Comparison of ENCODE assay signal across 1 cellular context in the genomic region with DNA sequence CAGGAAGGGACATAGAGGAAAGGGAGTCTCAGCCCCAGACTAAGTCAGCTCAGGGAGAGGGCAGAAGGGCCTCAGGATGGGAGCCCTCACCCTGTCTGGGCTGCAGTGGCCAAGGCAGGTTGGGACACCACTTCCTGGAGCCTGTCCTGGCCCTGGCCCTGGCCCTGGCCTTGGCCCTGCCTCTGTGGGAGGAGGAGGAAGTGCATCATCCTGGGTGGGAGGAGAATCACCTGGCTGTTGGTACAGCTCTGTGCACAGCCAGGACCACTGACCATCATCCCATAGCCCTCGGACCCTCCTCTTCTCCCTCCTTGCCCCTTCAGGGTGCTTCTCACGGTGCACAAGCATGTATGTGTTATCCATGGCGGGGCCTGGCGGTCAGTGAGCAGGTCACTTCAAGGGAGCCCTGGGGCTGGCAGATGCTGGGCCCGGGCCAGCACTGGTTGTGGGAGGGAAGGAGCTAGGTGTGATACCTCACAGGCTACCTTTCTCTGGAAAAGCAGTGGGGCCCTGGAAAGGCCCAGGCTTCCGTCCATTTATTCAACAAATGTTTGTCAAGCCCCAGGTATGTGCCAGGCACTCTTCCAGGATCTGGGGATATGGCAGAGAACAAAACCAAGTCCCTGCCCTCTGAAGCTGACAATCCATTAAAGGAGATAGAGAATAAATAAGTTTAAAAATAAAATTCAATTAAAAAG.
TF ChIP-seq lines count a peak whose summit lies in the region.

No MANE protein-coding gene starts in this region.

TF ChIP-seq in HepG2, 621 proteins besides CTCF, POLR2A, EP300 and RAD21 (continued from another document and continues in another):
- TF ChIP-seq, protein P1, sequence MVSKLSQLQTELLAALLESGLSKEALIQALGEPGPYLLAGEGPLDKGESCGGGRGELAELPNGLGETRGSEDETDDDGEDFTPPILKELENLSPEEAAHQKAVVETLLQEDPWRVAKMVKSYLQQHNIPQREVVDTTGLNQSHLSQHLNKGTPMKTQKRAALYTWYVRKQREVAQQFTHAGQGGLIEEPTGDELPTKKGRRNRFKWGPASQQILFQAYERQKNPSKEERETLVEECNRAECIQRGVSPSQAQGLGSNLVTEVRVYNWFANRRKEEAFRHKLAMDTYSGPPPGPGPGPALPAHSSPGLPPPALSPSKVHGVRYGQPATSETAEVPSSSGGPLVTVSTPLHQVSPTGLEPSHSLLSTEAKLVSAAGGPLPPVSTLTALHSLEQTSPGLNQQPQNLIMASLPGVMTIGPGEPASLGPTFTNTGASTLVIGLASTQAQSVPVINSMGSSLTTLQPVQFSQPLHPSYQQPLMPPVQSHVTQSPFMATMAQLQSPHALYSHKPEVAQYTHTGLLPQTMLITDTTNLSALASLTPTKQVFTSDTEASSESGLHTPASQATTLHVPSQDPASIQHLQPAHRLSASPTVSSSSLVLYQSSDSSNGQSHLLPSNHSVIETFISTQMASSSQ (IDR thresholded peaks at IDR 0.05; ENCODE audit: low read depth): no peak
- TF ChIP-seq, protein P1 (CRISPR knock-in tag; IDR thresholded peaks at IDR 0.05; ENCODE audit: borderline replicate concordance): peak; percentile 54; the same call in 1 of the 2 replicates
- TF ChIP-seq RARA (CRISPR knock-in tag; IDR thresholded peaks at IDR 0.05): peak; percentile 96
- TF ChIP-seq RELA (CRISPR knock-in tag; IDR thresholded peaks at IDR 0.05): no peak
- no peak for TF ChIP-seq NR2F2 (IDR thresholded peaks at IDR 0.05; ENCODE audit: borderline replicate concordance, low read depth)
- no peak for TF ChIP-seq SRF (IDR thresholded peaks at IDR 0.05; ENCODE audit: low read depth, low read length)
- TF ChIP-seq ZNF790 (CRISPR knock-in tag; IDR thresholded peaks at IDR 0.05; ENCODE audit: borderline replicate concordance): no peak
- TF ChIP-seq ZNF780A (CRISPR knock-in tag; IDR thresholded peaks at IDR 0.05): no peak
- peak; percentile 81 for TF ChIP-seq ELF1 (CRISPR knock-in tag; IDR thresholded peaks at IDR 0.05)
- TF ChIP-seq SNRNP70 (IDR thresholded peaks at IDR 0.05; ENCODE audit: low read depth, low read length): no peak
- peak; percentile 68 for TF ChIP-seq JUND (CRISPR knock-in tag; IDR thresholded peaks at IDR 0.05)
- TF ChIP-seq, protein P2, sequence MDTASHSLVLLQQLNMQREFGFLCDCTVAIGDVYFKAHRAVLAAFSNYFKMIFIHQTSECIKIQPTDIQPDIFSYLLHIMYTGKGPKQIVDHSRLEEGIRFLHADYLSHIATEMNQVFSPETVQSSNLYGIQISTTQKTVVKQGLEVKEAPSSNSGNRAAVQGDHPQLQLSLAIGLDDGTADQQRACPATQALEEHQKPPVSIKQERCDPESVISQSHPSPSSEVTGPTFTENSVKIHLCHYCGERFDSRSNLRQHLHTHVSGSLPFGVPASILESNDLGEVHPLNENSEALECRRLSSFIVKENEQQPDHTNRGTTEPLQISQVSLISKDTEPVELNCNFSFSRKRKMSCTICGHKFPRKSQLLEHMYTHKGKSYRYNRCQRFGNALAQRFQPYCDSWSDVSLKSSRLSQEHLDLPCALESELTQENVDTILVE (CRISPR knock-in tag; IDR thresholded peaks at IDR 0.05): no peak
- TF ChIP-seq ZSCAN21 (CRISPR knock-in tag; IDR thresholded peaks at IDR 0.05; ENCODE audit: borderline replicate concordance): 0 out of 2 replicates have a peak, but pooled peaks have one; percentile 51
- TF ChIP-seq ZSCAN22 (CRISPR knock-in tag; IDR thresholded peaks at IDR 0.05): no peak
- no peak for TF ChIP-seq TP53 (CRISPR knock-in tag; conservative IDR thresholded peaks at IDR 0.05)
- TF ChIP-seq HNRNPH1 (optimal IDR thresholded peaks at IDR 0.05; ENCODE audit: low read depth, low read length): no peak
- peak; percentile 54; the same call in 1 of the 2 replicates for TF ChIP-seq ARNT2 (CRISPR knock-in tag; IDR thresholded peaks at IDR 0.05; ENCODE audit: low read depth)
- TF ChIP-seq ZNF747 (CRISPR knock-in tag; IDR thresholded peaks at IDR 0.05; ENCODE audit: borderline replicate concordance): peak; percentile 77; the same call in 1 of the 2 replicates
- no peak for TF ChIP-seq HMGA1 (CRISPR knock-in tag; conservative IDR thresholded peaks at IDR 0.05)
- TF ChIP-seq ZNF432 (CRISPR knock-in tag; IDR thresholded peaks at IDR 0.05; ENCODE audit: borderline replicate concordance): no peak
- TF ChIP-seq IKZF4 (CRISPR knock-in tag; IDR thresholded peaks at IDR 0.05; ENCODE audit: borderline replicate concordance, low read depth, not compliant biosample characterization): no peak
- no peak for TF ChIP-seq BHLHE40 (IDR thresholded peaks at IDR 0.05; ENCODE audit: low read length)
- TF ChIP-seq, protein P3, sequence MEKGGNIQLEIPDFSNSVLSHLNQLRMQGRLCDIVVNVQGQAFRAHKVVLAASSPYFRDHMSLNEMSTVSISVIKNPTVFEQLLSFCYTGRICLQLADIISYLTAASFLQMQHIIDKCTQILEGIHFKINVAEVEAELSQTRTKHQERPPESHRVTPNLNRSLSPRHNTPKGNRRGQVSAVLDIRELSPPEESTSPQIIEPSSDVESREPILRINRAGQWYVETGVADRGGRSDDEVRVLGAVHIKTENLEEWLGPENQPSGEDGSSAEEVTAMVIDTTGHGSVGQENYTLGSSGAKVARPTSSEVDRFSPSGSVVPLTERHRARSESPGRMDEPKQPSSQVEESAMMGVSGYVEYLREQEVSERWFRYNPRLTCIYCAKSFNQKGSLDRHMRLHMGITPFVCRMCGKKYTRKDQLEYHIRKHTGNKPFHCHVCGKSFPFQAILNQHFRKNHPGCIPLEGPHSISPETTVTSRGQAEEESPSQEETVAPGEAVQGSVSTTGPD (CRISPR knock-in tag; IDR thresholded peaks at IDR 0.05): no peak
- TF ChIP-seq, protein P4, sequence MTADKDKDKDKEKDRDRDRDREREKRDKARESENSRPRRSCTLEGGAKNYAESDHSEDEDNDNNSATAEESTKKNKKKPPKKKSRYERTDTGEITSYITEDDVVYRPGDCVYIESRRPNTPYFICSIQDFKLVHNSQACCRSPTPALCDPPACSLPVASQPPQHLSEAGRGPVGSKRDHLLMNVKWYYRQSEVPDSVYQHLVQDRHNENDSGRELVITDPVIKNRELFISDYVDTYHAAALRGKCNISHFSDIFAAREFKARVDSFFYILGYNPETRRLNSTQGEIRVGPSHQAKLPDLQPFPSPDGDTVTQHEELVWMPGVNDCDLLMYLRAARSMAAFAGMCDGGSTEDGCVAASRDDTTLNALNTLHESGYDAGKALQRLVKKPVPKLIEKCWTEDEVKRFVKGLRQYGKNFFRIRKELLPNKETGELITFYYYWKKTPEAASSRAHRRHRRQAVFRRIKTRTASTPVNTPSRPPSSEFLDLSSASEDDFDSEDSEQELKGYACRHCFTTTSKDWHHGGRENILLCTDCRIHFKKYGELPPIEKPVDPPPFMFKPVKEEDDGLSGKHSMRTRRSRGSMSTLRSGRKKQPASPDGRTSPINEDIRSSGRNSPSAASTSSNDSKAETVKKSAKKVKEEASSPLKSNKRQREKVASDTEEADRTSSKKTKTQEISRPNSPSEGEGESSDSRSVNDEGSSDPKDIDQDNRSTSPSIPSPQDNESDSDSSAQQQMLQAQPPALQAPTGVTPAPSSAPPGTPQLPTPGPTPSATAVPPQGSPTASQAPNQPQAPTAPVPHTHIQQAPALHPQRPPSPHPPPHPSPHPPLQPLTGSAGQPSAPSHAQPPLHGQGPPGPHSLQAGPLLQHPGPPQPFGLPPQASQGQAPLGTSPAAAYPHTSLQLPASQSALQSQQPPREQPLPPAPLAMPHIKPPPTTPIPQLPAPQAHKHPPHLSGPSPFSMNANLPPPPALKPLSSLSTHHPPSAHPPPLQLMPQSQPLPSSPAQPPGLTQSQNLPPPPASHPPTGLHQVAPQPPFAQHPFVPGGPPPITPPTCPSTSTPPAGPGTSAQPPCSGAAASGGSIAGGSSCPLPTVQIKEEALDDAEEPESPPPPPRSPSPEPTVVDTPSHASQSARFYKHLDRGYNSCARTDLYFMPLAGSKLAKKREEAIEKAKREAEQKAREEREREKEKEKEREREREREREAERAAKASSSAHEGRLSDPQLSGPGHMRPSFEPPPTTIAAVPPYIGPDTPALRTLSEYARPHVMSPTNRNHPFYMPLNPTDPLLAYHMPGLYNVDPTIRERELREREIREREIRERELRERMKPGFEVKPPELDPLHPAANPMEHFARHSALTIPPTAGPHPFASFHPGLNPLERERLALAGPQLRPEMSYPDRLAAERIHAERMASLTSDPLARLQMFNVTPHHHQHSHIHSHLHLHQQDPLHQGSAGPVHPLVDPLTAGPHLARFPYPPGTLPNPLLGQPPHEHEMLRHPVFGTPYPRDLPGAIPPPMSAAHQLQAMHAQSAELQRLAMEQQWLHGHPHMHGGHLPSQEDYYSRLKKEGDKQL (CRISPR knock-in tag; IDR thresholded peaks at IDR 0.05; ENCODE audit: low read depth): no peak
- peak; percentile 13 for TF ChIP-seq PHF5A (CRISPR knock-in tag; IDR thresholded peaks at IDR 0.05; ENCODE audit: low read depth, unreplicated experiment)
- TF ChIP-seq TAF1 (CRISPR knock-in tag; IDR thresholded peaks at IDR 0.05): peak; percentile 41; the same call in 1 of the 2 replicates
- TF ChIP-seq, protein P5, sequence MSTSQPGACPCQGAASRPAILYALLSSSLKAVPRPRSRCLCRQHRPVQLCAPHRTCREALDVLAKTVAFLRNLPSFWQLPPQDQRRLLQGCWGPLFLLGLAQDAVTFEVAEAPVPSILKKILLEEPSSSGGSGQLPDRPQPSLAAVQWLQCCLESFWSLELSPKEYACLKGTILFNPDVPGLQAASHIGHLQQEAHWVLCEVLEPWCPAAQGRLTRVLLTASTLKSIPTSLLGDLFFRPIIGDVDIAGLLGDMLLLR (CRISPR knock-in tag; IDR thresholded peaks at IDR 0.05): no peak
- no peak for TF ChIP-seq JARID2 (CRISPR knock-in tag; IDR thresholded peaks at IDR 0.05; ENCODE audit: insufficient replicate concordance)
- TF ChIP-seq CREM (IDR thresholded peaks at IDR 0.05): 0 out of 2 replicates have a peak, but pooled peaks have one; percentile 16
- TF ChIP-seq CREM (CRISPR knock-in tag; IDR thresholded peaks at IDR 0.05): no peak
- no peak for TF ChIP-seq GATA4 (IDR thresholded peaks at IDR 0.05; ENCODE audit: borderline replicate concordance, low read depth)
- TF ChIP-seq, protein P6, sequence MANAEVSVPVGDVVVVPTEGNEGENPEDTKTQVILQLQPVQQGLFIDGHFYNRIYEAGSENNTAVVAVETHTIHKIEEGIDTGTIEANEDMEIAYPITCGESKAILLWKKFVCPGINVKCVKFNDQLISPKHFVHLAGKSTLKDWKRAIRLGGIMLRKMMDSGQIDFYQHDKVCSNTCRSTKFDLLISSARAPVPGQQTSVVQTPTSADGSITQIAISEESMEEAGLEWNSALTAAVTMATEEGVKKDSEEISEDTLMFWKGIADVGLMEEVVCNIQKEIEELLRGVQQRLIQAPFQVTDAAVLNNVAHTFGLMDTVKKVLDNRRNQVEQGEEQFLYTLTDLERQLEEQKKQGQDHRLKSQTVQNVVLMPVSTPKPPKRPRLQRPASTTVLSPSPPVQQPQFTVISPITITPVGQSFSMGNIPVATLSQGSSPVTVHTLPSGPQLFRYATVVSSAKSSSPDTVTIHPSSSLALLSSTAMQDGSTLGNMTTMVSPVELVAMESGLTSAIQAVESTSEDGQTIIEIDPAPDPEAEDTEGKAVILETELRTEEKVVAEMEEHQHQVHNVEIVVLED (CRISPR knock-in tag; IDR thresholded peaks at IDR 0.05; ENCODE audit: borderline replicate concordance): no peak
- no peak for TF ChIP-seq TMF1 (CRISPR knock-in tag; IDR thresholded peaks at IDR 0.05; ENCODE audit: low read depth)
- no peak for TF ChIP-seq ZNF33B (CRISPR knock-in tag; IDR thresholded peaks at IDR 0.05)
- no peak for TF ChIP-seq SATB2 (CRISPR knock-in tag; IDR thresholded peaks at IDR 0.05)
- TF ChIP-seq ZNF44 (CRISPR knock-in tag; IDR thresholded peaks at IDR 0.05): no peak
- TF ChIP-seq SMARCC2 (IDR thresholded peaks at IDR 0.05): no peak
- no peak for TF ChIP-seq SMARCE1 (IDR thresholded peaks at IDR 0.05; ENCODE audit: borderline replicate concordance)
- TF ChIP-seq NRL (CRISPR knock-in tag; IDR thresholded peaks at IDR 0.05; ENCODE audit: borderline replicate concordance): peak; percentile 53; the same call in 1 of the 2 replicates
- TF ChIP-seq HOXA9 (CRISPR knock-in tag; IDR thresholded peaks at IDR 0.05; ENCODE audit: borderline replicate concordance): no peak
- TF ChIP-seq ARID2 (CRISPR knock-in tag; IDR thresholded peaks at IDR 0.05; ENCODE audit: borderline replicate concordance): no peak
- TF ChIP-seq ZNF329 (CRISPR knock-in tag; IDR thresholded peaks at IDR 0.05; ENCODE audit: low read depth): no peak
- TF ChIP-seq, protein P7, sequence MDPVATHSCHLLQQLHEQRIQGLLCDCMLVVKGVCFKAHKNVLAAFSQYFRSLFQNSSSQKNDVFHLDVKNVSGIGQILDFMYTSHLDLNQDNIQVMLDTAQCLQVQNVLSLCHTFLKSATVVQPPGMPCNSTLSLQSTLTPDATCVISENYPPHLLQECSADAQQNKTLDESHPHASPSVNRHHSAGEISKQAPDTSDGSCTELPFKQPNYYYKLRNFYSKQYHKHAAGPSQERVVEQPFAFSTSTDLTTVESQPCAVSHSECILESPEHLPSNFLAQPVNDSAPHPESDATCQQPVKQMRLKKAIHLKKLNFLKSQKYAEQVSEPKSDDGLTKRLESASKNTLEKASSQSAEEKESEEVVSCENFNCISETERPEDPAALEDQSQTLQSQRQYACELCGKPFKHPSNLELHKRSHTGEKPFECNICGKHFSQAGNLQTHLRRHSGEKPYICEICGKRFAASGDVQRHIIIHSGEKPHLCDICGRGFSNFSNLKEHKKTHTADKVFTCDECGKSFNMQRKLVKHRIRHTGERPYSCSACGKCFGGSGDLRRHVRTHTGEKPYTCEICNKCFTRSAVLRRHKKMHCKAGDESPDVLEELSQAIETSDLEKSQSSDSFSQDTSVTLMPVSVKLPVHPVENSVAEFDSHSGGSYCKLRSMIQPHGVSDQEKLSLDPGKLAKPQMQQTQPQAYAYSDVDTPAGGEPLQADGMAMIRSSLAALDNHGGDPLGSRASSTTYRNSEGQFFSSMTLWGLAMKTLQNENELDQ (CRISPR knock-in tag; IDR thresholded peaks at IDR 0.05; ENCODE audit: borderline replicate concordance): no peak
- TF ChIP-seq MEF2D (CRISPR knock-in tag; IDR thresholded peaks at IDR 0.05): peak; percentile 39; the same call in 1 of the 2 replicates
- no peak for TF ChIP-seq HES4 (CRISPR knock-in tag; IDR thresholded peaks at IDR 0.05; ENCODE audit: borderline replicate concordance)
- TF ChIP-seq, protein P8, sequence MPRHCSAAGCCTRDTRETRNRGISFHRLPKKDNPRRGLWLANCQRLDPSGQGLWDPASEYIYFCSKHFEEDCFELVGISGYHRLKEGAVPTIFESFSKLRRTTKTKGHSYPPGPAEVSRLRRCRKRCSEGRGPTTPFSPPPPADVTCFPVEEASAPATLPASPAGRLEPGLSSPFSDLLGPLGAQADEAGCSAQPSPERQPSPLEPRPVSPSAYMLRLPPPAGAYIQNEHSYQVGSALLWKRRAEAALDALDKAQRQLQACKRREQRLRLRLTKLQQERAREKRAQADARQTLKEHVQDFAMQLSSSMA (CRISPR knock-in tag; IDR thresholded peaks at IDR 0.05): 0 out of 2 replicates have a peak, but pooled peaks have one; percentile 40
